8 cellular contexts compared by ENCODE assay signal in the genomic region with DNA sequence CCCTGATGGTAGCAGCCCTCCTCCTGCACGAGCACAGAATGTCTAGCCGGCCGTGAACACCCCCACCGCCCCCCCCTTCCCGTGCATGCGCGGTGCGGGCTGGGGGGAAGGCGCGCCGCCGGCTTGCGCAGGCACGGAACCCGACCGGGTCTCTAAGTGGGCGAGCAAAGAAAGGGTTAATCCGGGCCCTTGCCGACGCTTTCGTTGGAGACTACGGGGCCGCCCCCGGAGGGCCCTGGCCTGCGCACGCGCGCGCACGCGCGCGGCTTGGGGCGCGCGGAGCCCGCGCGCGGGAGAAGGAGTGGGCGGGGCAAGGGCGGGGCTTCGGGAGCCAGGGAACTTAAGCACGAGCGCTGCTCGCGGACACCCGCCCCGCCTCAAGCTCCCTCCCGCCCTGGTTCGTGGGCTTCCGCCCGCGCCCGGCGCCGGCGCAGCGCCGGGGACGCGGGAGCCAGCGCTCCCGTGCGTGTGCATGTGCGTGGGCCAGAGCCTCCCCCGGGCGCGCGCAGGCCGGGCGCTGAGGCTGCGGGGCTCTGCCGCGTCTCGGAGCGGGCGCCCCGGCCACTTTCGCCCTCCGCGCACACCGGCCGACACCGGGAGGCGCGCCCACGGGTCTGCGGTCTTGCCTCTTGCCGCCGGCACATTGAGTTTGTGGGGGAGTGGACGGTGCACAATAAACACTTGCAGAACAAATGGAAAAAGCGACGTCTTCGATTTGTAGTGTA. TPM values are rescaled to one million over a fixed set of nuclear protein-coding genes. Genes with fewer than 3 reads are reported as not detected.
DNase-seq lines count a peak whose midpoint lies in the region; FAIRE-seq lines count a peak whose summit lies in the region.

No MANE protein-coding gene starts in this region.

- peak overlapping the region; percentile 78 for H2BK5ac ChIP-seq in neuronal stem cell (ENCODE audit: low read length)

- H3K18ac ChIP-seq in neuronal stem cell (ENCODE audit: low read length): peak overlapping the region; percentile 97

- WGBS in neuronal stem cell (ENCODE audit: extremely low coverage in 2 of 2, insufficient read length in 2 of 2, insufficient replicate concordance in 1 of 2), 2 donors: no CpG with 5 or more reads among the region's 95 CpGs

- peak overlapping the region; percentile 46 for H3K4me3 ChIP-seq in HAP-1
- H3K4me3 ChIP-seq in MG63: peak overlapping the region; percentile 60
- H3K4me3 ChIP-seq in neuronal stem cell (ENCODE audit: low read length in 2 of 2): peak overlapping the region; percentile 92 to 95
- H3K4me3 ChIP-seq in subcutaneous abdominal adipose tissue (ENCODE audit: low read depth in 1 of 5, low read length in 5 of 5): peak overlapping the region; percentile 80 to 91 (median 87)

- in situ Hi-C loops in G401 (cut with HindIII; ENCODE audit: low sequenced_read_pairs): no loop called here
- in situ Hi-C loops in HAP-1 (cut with MboI; ENCODE audit: low sequenced_read_pairs): no loop called here

- H3K14ac ChIP-seq in neuronal stem cell (ENCODE audit: low read length): peak overlapping the region; percentile 65

- peak overlapping the region; percentile 78 for H3K27ac ChIP-seq in neuronal stem cell (replicated peaks; ENCODE audit: low read length)
- H3K27ac ChIP-seq in subcutaneous abdominal adipose tissue (ENCODE audit: low read depth, low read length): peak overlapping the region; percentile 92

- no peak overlapping the region for H2BK12ac ChIP-seq in neuronal stem cell (ENCODE audit: low read length)

- peak overlapping the region; percentile 99 for H2AFZ ChIP-seq in neuronal stem cell (ENCODE audit: low read length)

- FAIRE-seq in frontal cortex (lab: Jason Lieb, UNC): no peak

- H3K4ac ChIP-seq in neuronal stem cell (ENCODE audit: low read length): no peak overlapping the region

- DNase-seq in G401 (ENCODE audit: low spot score) (peak; percentile 89), HAP-1 (ENCODE audit: low spot score in 2 of 2) (peak; percentile 91 to 95), MG63 (peak; percentile 87), SHP77 (lab: John Stamatoyannopoulos, UW) (peak; percentile 74 to 91), frontal cortex (ENCODE audit: low spot score in 2 of 2) (peak; percentile 90 to 95), neuronal stem cell (ENCODE audit: low spot score) (peak; percentile 97)
- DNase-seq in activated naive CD4-positive, alpha-beta T cell (lab: John Stamatoyannopoulos, UW): peak; percentile 87 to 95 (median 90)

- H3K4me1 ChIP-seq in HAP-1: peaks cover 7% of the 10 kb centered on the region
- peaks cover 5 to 13% of the 10 kb centered on the region in 2 donors for H3K4me1 ChIP-seq in neuronal stem cell (ENCODE audit: control insufficient read depth in 2 of 2, insufficient read depth in 1 of 2, low read depth in 1 of 2, low read length in 2 of 2)
- peaks cover 3 to 24% (median 13%) of the 10 kb centered on the region in 5 donors for H3K4me1 ChIP-seq in subcutaneous abdominal adipose tissue (ENCODE audit: control insufficient read depth in 5 of 5, insufficient read depth in 5 of 5, low read length in 5 of 5)

- H4K8ac ChIP-seq in neuronal stem cell (ENCODE audit: low read depth, low read length): peak overlapping the region; percentile 77

- H2AK5ac ChIP-seq in neuronal stem cell (ENCODE audit: low read depth, low read length): peak overlapping the region; percentile 50

- H2BK120ac ChIP-seq in neuronal stem cell (ENCODE audit: low read depth, low read length): no peak overlapping the region

- peak overlapping the region; percentile 39 for H3K23ac ChIP-seq in neuronal stem cell (ENCODE audit: low read depth, low read length, poor library complexity)

- peak overlapping the region; percentile 25 for H4K91ac ChIP-seq in neuronal stem cell (ENCODE audit: low read depth, low read length, poor library complexity)

- H3K27me3 ChIP-seq in HAP-1 (ENCODE audit: low read depth) (no peaks in the 10 kb centered on the region), MG63 (peaks cover 12% of the 10 kb centered on the region; the same call in 1 of the 2 replicates), neuronal stem cell (ENCODE audit: control insufficient read depth in 3 of 3, insufficient read depth in 3 of 3, low read depth in 1 of 3, low read length in 3 of 3) (peaks cover 0 to 5% (median 2%) of the 10 kb centered on the region in 3 experiments), subcutaneous abdominal adipose tissue (ENCODE audit: control insufficient read depth in 5 of 5, insufficient read depth in 4 of 5, low read length in 5 of 5) (no peaks in the 10 kb centered on the region)

- H3K79me1 ChIP-seq in neuronal stem cell (ENCODE audit: low read depth, low read length): no peaks in the 10 kb centered on the region

- no peak overlapping the region for H2BK15ac ChIP-seq in neuronal stem cell (ENCODE audit: low read length)

- H3K4me2 ChIP-seq in neuronal stem cell (ENCODE audit: insufficient read depth, low read length, poor library complexity, severe bottlenecking): peak overlapping the region; percentile 85

- no peaks in the 10 kb centered on the region for H3K9me3 ChIP-seq in HAP-1
- H3K9me3 ChIP-seq in MG63: no peaks in the 10 kb centered on the region
- H3K9me3 ChIP-seq in neuronal stem cell (replicated peaks in 1 of 2; ENCODE audit: control insufficient read depth in 2 of 2, insufficient read depth in 1 of 2, low read depth in 1 of 2, low read length in 2 of 2): no peaks in the 10 kb centered on the region
- H3K9me3 ChIP-seq in subcutaneous abdominal adipose tissue (ENCODE audit: control insufficient read depth in 5 of 5, low read length in 5 of 5): no peaks in the 10 kb centered on the region

- H3K9ac ChIP-seq in neuronal stem cell (ENCODE audit: low read depth, low read length, poor library complexity): peak overlapping the region; percentile 94
- H3K9ac ChIP-seq in subcutaneous abdominal adipose tissue (ENCODE audit: low read length in 5 of 5): peak overlapping the region in 4 of 5 donors; percentile 58 to 91 (median 76)

- H3K36me3 ChIP-seq in HAP-1 (replicated peaks) (peaks cover 14% of the 10 kb centered on the region), MG63 (peaks cover 6% of the 10 kb centered on the region; the same call in 1 of the 2 replicates), neuronal stem cell (replicated peaks in 1 of 2; ENCODE audit: control insufficient read depth in 2 of 2, insufficient read depth in 2 of 2, low read length in 2 of 2) (peaks cover 4 to 24% of the 10 kb centered on the region in 2 donors), subcutaneous abdominal adipose tissue (ENCODE audit: control insufficient read depth in 5 of 5, insufficient read depth in 5 of 5, low read length in 5 of 5) (peaks cover 5 to 13% (median 8%) of the 10 kb centered on the region in 5 donors)

RNA-seq across cellular contexts. Expression of a gene that starts 0.6 kb away (rescaled TPM):
- total RNA-seq in G401 (2014; rRNA removed; shearing (Covaris generic)): 7.4 and 21.9 TPM in 2 replicates
- total RNA-seq in MG63 (2014; rRNA removed; shearing (Covaris generic); ENCODE audit: low replicate concordance): 6.1 and 9.5 TPM in 2 replicates
- total RNA-seq in frontal cortex: 33.4 TPM
- 8.0 TPM for polyA plus RNA-seq in neuronal stem cell (2013, experiment 1 of 2)
- 7.7 TPM for polyA plus RNA-seq in neuronal stem cell (2013, experiment 2 of 2)

Comparison
In these comparisons a context has a peak if more than half of its experiments do, and no peak if none do; other contexts are left out.
1. Peak in every context shown above with its lines: DNase-seq, H3K4me3 ChIP-seq and H3K27ac ChIP-seq.